In genomic region chr14:22886500-22887259, GRCh38 we compare ENCODE assay signal across 8 cellular contexts. TPM values are rescaled to one million over a fixed set of nuclear protein-coding genes. Genes with fewer than 3 reads are reported as not detected.
DNase-seq lines count a peak whose midpoint lies in the region; ATAC-seq lines count a peak whose summit lies in the region.

No MANE protein-coding gene starts in this region.

- no peaks in the 10 kb centered on the region for H3K36me3 Mint-ChIP-seq in activated CD8-positive, alpha-beta memory T cell treated with anti-CD3 and anti-CD28 coated beads, Interleukin-2, amount 10 ng/mL, durations not matched to agents 7 days and 5 days
- peaks cover 0 to 7% (median 0%) of the 10 kb centered on the region in 3 donors for H3K36me3 Mint-ChIP-seq in naive thymus-derived CD8-positive, alpha-beta T cell

- POLR2A ChIA-PET in naive thymus-derived CD8-positive, alpha-beta T cell (lab: Charles Lee) = interaction anchor here (0.5 to 11.2 kb wide), 14 partner anchors 13 to 1919 kb away, joined by 3 to 118 read pairs (median 3); partner anchors contain the start of genes HAUS4, LRP10, PPP1R3E and PRMT5

- CTCF ChIA-PET in activated CD8-positive, alpha-beta memory T cell treated with anti-CD3 and anti-CD28 coated beads, Interleukin-2, amount 10 ng/mL, durations not matched to agents 7 days and 5 days (lab: Charles Lee) = interaction anchor here (0.7 to 11.1 kb wide), 15 partner anchors 10 to 330 kb away, joined by 3 to 126 read pairs (median 5); partner anchors contain the start of genes LRP10 and PRMT5

- H3K4me3 Mint-ChIP-seq in activated CD8-positive, alpha-beta memory T cell treated with anti-CD3 and anti-CD28 coated beads, Interleukin-2, amount 10 ng/mL, durations not matched to agents 7 days and 5 days = peak overlapping the region; percentile 77
- peak overlapping the region; percentile 82 to 94 (median 90) for H3K4me3 Mint-ChIP-seq in naive thymus-derived CD8-positive, alpha-beta T cell

- peaks cover 37% of the 10 kb centered on the region for H3K27me3 Mint-ChIP-seq in activated CD8-positive, alpha-beta memory T cell treated with anti-CD3 and anti-CD28 coated beads, Interleukin-2, amount 10 ng/mL, durations not matched to agents 7 days and 5 days
- no peaks in the 10 kb centered on the region for H3K27me3 Mint-ChIP-seq in naive thymus-derived CD8-positive, alpha-beta T cell

- ATAC-seq in HG03045 (IDR thresholded peaks at IDR 0.05; ENCODE audit: unreplicated experiment) = peak; percentile 59
- peak; percentile 84 for ATAC-seq in activated CD8-positive, alpha-beta memory T cell treated with anti-CD3 and anti-CD28 coated beads, Interleukin-2, amount 10 ng/mL, durations not matched to agents 7 days and 5 days
- ATAC-seq in esophagus mucosa = peak; percentile 69
- ATAC-seq in naive thymus-derived CD8-positive, alpha-beta T cell = peak; percentile 76 to 80
- ATAC-seq in stimulated activated naive CD8-positive, alpha-beta T cell treated with anti-CD3 and anti-CD28 coated beads, Interleukin-15, Interleukin-2, amounts not matched to agents 100 U/mL and 50 U/mL, for 24 hours = peak; percentile 67

- peak; percentile 54 for DNase-seq in NCI-H2107 (lab: John Stamatoyannopoulos, UW)
- DNase-seq in NCI-H2107 treated with DMSO at 0.1 percent for 48 hours (lab: John Stamatoyannopoulos, UW; ENCODE audit: unreplicated experiment) = no peak
- DNase-seq in NCI-H526 treated with DMSO at 0.1 percent for 48 hours (lab: John Stamatoyannopoulos, UW) = peak; percentile 67
- peak; percentile 83 for DNase-seq in activated CD8-positive, alpha-beta memory T cell treated with anti-CD3 and anti-CD28 coated beads, Interleukin-2, amount 10 ng/mL, durations not matched to agents 7 days and 5 days
- peak; percentile 53 to 85 (median 65) for DNase-seq in naive thymus-derived CD8-positive, alpha-beta T cell
- peak; percentile 77 for DNase-seq in stimulated activated naive CD8-positive, alpha-beta T cell treated with anti-CD3 and anti-CD28 coated beads, Interleukin-15, Interleukin-2, amounts not matched to agents 100 U/mL and 50 U/mL, for 24 hours

- no peaks in the 10 kb centered on the region for H3K9me3 Mint-ChIP-seq in activated CD8-positive, alpha-beta memory T cell treated with anti-CD3 and anti-CD28 coated beads, Interleukin-2, amount 10 ng/mL, durations not matched to agents 7 days and 5 days (ENCODE audit: low read depth)
- H3K9me3 Mint-ChIP-seq in naive thymus-derived CD8-positive, alpha-beta T cell = no peaks in the 10 kb centered on the region

- peaks cover 36% of the 10 kb centered on the region for H3K4me1 Mint-ChIP-seq in activated CD8-positive, alpha-beta memory T cell treated with anti-CD3 and anti-CD28 coated beads, Interleukin-2, amount 10 ng/mL, durations not matched to agents 7 days and 5 days
- peaks cover 35 to 67% (median 66%) of the 10 kb centered on the region in 4 donors for H3K4me1 Mint-ChIP-seq in naive thymus-derived CD8-positive, alpha-beta T cell

- H3K27ac Mint-ChIP-seq in activated CD8-positive, alpha-beta memory T cell treated with anti-CD3 and anti-CD28 coated beads, Interleukin-2, amount 10 ng/mL, durations not matched to agents 7 days and 5 days = peak overlapping the region; percentile 80
- H3K27ac Mint-ChIP-seq in naive thymus-derived CD8-positive, alpha-beta T cell = peak overlapping the region; percentile 90 to 95 (median 92)

RNA-seq across cellular contexts. Expression of gene REM2, which starts 3.7 kb away (rescaled TPM):
- under 1 TPM; 0.26 to 0.93 TPM for total RNA-seq in activated CD8-positive, alpha-beta memory T cell treated with anti-CD3 and anti-CD28 coated beads, Interleukin-2, amount 10 ng/mL, durations not matched to agents 7 days and 5 days
- 0.32 TPM for total RNA-seq in esophagus mucosa
- 1 to 10 TPM; 4.8 to 5.7 TPM for total RNA-seq in naive thymus-derived CD8-positive, alpha-beta T cell
- polyA plus RNA-seq in naive thymus-derived CD8-positive, alpha-beta T cell = under 1 TPM; 0.15 to 0.72 (median 0.29) TPM

RNA-seq across cellular contexts. Expression of gene LRP10, which starts 15.1 kb away (rescaled TPM):
- 10 to 100 TPM; 59.0 to 60.1 TPM for total RNA-seq in activated CD8-positive, alpha-beta memory T cell treated with anti-CD3 and anti-CD28 coated beads, Interleukin-2, amount 10 ng/mL, durations not matched to agents 7 days and 5 days
- 173 TPM for total RNA-seq in esophagus mucosa
- total RNA-seq in naive thymus-derived CD8-positive, alpha-beta T cell = 10 to 100 TPM; 70.5 to 72.6 TPM
- 10 to 100 TPM; 49.4 to 67.5 (median 52.2) TPM for polyA plus RNA-seq in naive thymus-derived CD8-positive, alpha-beta T cell

RNA-seq across cellular contexts. Expression of gene RBM23, which starts 32.3 kb away (rescaled TPM):
- total RNA-seq in activated CD8-positive, alpha-beta memory T cell treated with anti-CD3 and anti-CD28 coated beads, Interleukin-2, amount 10 ng/mL, durations not matched to agents 7 days and 5 days = 10 to 100 TPM; 82.9 to 96.7 TPM
- total RNA-seq in esophagus mucosa = 35.4 TPM
- 100 to 1,000 TPM; 143 to 148 TPM for total RNA-seq in naive thymus-derived CD8-positive, alpha-beta T cell
- 10 to 100 TPM; 42.2 to 62.8 (median 59.6) TPM for polyA plus RNA-seq in naive thymus-derived CD8-positive, alpha-beta T cell

RNA-seq across cellular contexts. Expression of gene PRMT5, which starts 42.5 kb away (rescaled TPM):
- total RNA-seq in activated CD8-positive, alpha-beta memory T cell treated with anti-CD3 and anti-CD28 coated beads, Interleukin-2, amount 10 ng/mL, durations not matched to agents 7 days and 5 days = 10 to 100 TPM; 49.2 to 84.0 TPM
- total RNA-seq in esophagus mucosa = 65.4 TPM
- 10 to 100 TPM; 37.7 to 38.8 TPM for total RNA-seq in naive thymus-derived CD8-positive, alpha-beta T cell
- 10 to 100 TPM; 42.4 to 67.3 (median 62.2) TPM for polyA plus RNA-seq in naive thymus-derived CD8-positive, alpha-beta T cell

RNA-seq across cellular contexts. Expression of gene MMP14, which starts 50.3 kb away (rescaled TPM):
- 1 to 10 TPM; 1.3 to 2.5 TPM for total RNA-seq in activated CD8-positive, alpha-beta memory T cell treated with anti-CD3 and anti-CD28 coated beads, Interleukin-2, amount 10 ng/mL, durations not matched to agents 7 days and 5 days
- total RNA-seq in esophagus mucosa = 109 TPM
- total RNA-seq in naive thymus-derived CD8-positive, alpha-beta T cell = 1 to 10 TPM; 2.5 to 3.3 TPM
- not detected for polyA plus RNA-seq in naive thymus-derived CD8-positive, alpha-beta T cell
